In the genomic region with DNA sequence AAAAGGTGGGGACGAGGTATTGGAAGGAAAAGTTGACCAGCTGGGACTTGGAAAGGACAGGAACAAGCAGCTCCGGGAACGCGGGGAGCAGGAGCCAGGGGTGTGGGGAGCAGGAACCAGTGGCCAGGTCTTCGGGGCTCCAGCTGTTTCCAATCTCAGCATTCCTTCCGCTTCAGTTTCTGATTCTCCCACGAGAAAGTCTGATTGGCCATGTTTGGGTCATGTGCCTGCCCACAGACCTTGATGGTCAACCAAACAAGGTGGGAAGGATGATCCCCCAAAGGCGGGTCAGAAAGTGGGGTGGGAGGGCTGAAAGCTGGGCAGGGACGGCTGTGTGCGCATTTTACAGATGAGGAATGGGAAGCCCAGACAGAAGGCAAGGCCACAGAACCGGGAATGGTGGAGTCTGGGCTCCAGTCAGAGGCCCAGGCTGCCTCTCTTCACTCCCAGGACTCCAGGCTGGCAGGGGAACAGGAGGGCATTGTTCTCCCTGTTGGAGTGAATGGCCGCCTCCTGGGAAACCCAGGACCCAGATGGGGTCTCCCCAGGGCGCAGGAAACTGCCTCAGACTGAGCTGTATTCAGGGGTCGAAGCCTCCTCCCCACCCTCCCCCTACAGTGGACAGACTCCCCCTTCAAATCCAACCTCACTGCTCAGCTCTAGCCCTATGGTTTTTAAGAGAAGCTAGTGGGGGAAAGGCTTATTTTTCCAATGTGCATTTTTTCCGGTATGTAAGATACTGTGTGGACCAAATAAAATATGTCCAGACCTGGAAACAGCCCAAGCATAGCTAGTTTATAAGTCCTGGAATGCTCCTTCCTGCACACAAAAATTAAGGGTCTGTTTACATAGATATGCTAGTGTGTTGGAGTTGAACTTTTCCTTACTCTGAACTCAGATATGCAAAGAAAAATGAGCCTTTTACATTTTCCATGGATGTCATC, we compare ENCODE assay signal across 12 cellular contexts. TPM values are rescaled to one million over a fixed set of nuclear protein-coding genes. Genes with fewer than 3 reads are reported as not detected.
DNase-seq lines count a peak whose midpoint lies in the region; ATAC-seq and TF ChIP-seq lines count a peak whose summit lies in the region.
"Had no signal": no experiment of that assay in that cellular context is flagged by ENCODE, and none has a peak within 500 bp of the region (broad histone marks: within the 10 kb centered on the region; RNA-seq: fewer than 3 reads in every experiment).

No MANE protein-coding gene starts in this region.

- peak overlapping the region; percentile 96 for H3K27ac Mint-ChIP-seq in osteocyte (ENCODE audit: unreplicated experiment)

- intact Hi-C loops in cardiac septum (cut with DNase I) = no loop called here

- no peak overlapping the region for H3K4me3 Mint-ChIP-seq in osteocyte (ENCODE audit: unreplicated experiment)

- DNase-seq in AG09319 (ENCODE audit: extremely low read depth, low read depth) (peak; percentile 67), cardiac septum (ENCODE audit: low spot score) (peak; percentile 59), osteocyte (ENCODE audit: extremely low spot score, unreplicated experiment) (no peak), NCI-H146 (lab: John Stamatoyannopoulos, UW) (no peak), epidermal melanocyte (ENCODE audit: insufficient read length, low spot score) (no peak)
- DNase-seq: body of pancreas; stimulated activated naive CD4-positive, alpha-beta T cell had no signal

- no peak for TF ChIP-seq CTCF in AG09319 (IDR thresholded peaks at IDR 0.05; ENCODE audit: low read depth, low read length)
- no peak for TF ChIP-seq CTCF in osteocyte (IDR thresholded peaks at IDR 0.05)

- H3K4me1 Mint-ChIP-seq in osteocyte (ENCODE audit: unreplicated experiment) = peaks cover 82% of the 10 kb centered on the region

- ATAC-seq in HG02571 (IDR thresholded peaks at IDR 0.05; ENCODE audit: unreplicated experiment) = no peak
- no peak for ATAC-seq in HG03354 (IDR thresholded peaks at IDR 0.05; ENCODE audit: poor library complexity, severe bottlenecking, unreplicated experiment)
- ATAC-seq: body of pancreas had no signal

- no peaks in the 10 kb centered on the region for H3K27me3 Mint-ChIP-seq in osteocyte (ENCODE audit: unreplicated experiment)

- H3K27ac ChIP-seq in adipose tissue (ENCODE audit: low read depth, low read length) = peak overlapping the region; percentile 19
- H3K27ac ChIP-seq: C4-2B, HL-60 had no signal

- no peaks in the 10 kb centered on the region for H3K36me3 Mint-ChIP-seq in osteocyte (ENCODE audit: unreplicated experiment)

- WGBS in adipose tissue, 3 donors = 64 to 68% (median 68%) methylated on average over 15 of the region's 15 CpGs

- peaks cover 8% of the 10 kb centered on the region for H3K9me3 Mint-ChIP-seq in osteocyte (ENCODE audit: unreplicated experiment)

RNA-seq across cellular contexts. Expression of gene PTGIS, which starts 12.2 kb away (rescaled TPM):
- polyA plus RNA-seq in adipose tissue = 10 to 100 TPM in 2 of 3 donors, 1 to 10 TPM in 1; 2.0 to 79.7 (median 15.9) TPM
- total RNA-seq in cardiac septum (37.6 TPM), osteocyte (67.6 and 72.1 TPM in 2 replicates)

Comparison
In these comparisons a context has a peak if more than half of its experiments do, and no peak if none do; other contexts are left out.
1. DNase-seq: peak in AG09319 (single experiment) and cardiac septum (single experiment); none in osteocyte (single experiment), NCI-H146 (single experiment) and epidermal melanocyte (single experiment).